ENCODE assay signal across 9 cellular contexts in the genomic region with DNA sequence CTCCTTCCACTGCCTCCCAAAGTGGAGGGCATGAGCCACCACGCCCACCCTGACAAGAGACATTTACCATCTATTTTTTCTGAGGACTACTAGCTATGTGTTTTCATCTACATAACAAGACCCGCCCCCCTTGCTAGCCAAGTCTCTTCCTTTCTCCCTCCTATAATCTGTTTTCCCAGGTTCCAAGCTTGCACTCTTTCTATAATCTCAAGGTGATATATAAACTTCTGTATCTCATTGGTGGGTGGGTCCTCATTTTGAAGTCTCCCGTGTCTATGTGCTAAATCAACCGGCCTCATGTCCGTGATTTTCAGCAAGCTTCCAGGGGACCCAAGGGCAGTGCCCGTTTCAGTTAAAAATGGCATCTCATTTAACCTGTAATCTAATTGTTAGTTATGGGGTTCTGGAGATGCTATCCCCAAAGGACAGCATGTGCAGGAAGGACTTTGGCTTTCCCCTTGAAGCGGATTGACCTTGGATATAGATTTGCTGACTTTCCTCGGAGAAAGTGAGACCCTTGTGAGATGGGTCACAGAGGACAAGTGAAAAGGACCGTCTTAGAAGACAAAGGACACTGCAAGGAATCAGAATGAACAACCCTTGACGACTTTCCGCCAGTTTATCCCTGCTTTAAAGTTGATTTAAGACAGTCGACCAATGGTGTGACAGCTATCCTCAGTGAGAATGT. TPM values are rescaled to one million over a fixed set of nuclear protein-coding genes. Genes with fewer than 3 reads are reported as not detected.
DNase-seq lines count a peak whose midpoint lies in the region; ATAC-seq and TF ChIP-seq lines count a peak whose summit lies in the region.
"Had no signal": no experiment of that assay in that cellular context is flagged by ENCODE, and none has a peak within 500 bp of the region (broad histone marks: within the 10 kb centered on the region; RNA-seq: fewer than 3 reads in every experiment).

No MANE protein-coding gene starts in this region.

- CTCF ChIA-PET in AG04450 (lab: Charles Lee), result interaction anchor here (0.9 to 1.3 kb wide), 2 partner anchors 16 to 71 kb away, joined by 4 to 8 read pairs; no protein-coding TSS in a partner anchor
- CTCF ChIA-PET in Calu3 (lab: Charles Lee), result interaction anchor here (0.8 to 1.6 kb wide), 9 partner anchors 16 to 136 kb away, joined by 3 to 16 read pairs (median 7); a partner anchor contains a TSS

- POLR2A ChIA-PET in AG04450 (lab: Yijun Ruan, JAX), result interaction anchor here (0.6 to 3.6 kb wide), 18 partner anchors 18 to 1673 kb away, joined by 3 to 149 read pairs (median 8); a partner anchor contains a TSS

- intact Hi-C loops in Calu3 (cut with micrococcal nuclease; ENCODE audit: unreplicated experiment), result loop anchor here (1.0 to 10.0 kb wide), 5 partner anchors 51 to 1672 kb away; a partner anchor contains a TSS

- BruUV-seq in Calu3 (replicated peaks; lab: Mats Ljungman, UMichigan), result no TSS peak

- H3K4me1 Mint-ChIP-seq in glutamatergic neuron (ENCODE audit: low read depth, unreplicated experiment) (peaks cover 15% of the 10 kb centered on the region), Calu3 (ENCODE audit: low read depth, unreplicated experiment) (peaks cover 11% of the 10 kb centered on the region)

- H3K27me3 Mint-ChIP-seq in glutamatergic neuron (ENCODE audit: unreplicated experiment), result peaks cover 7% of the 10 kb centered on the region
- H3K27me3 Mint-ChIP-seq in Calu3 (ENCODE audit: unreplicated experiment), result no peaks in the 10 kb centered on the region

- no peak for DNase-seq in AG04450 (ENCODE audit: low read depth, low spot score)
- peak; percentile 41 for DNase-seq in H7
- no peak for DNase-seq in SK-N-MC (ENCODE audit: low read depth, low spot score)
- DNase-seq in glutamatergic neuron, result no peak
- no peak for DNase-seq in Calu3
- DNase-seq in NCI-H1105 (lab: John Stamatoyannopoulos, UW), result no peak
- no peak for DNase-seq in activated effector memory CD4-positive, alpha-beta T cell treated with anti-CD3 and anti-CD28 coated beads, Interleukin-2, amount 50 U/mL, for 16 hours
- DNase-seq: NCI-H446 had no signal

- ATAC-seq in HG02938 (IDR thresholded peaks at IDR 0.05; ENCODE audit: unreplicated experiment), result no peak

- H3K36me3 ChIP-seq in H7 (replicated peaks; ENCODE audit: control insufficient read depth, insufficient read depth, low read length) (no peaks in the 10 kb centered on the region), SK-N-MC (ENCODE audit: insufficient read depth, low read length) (no peaks in the 10 kb centered on the region)

- H3K27ac ChIP-seq in AG04450 (ENCODE audit: low read depth, low read length) (peak overlapping the region; percentile 87), SK-N-MC (peak overlapping the region; percentile 89)

- H3K27ac Mint-ChIP-seq in glutamatergic neuron (ENCODE audit: unreplicated experiment) (peak overlapping the region; percentile 83), Calu3 (ENCODE audit: unreplicated experiment) (no peak overlapping the region)

- H3K9me3 Mint-ChIP-seq in glutamatergic neuron (ENCODE audit: unreplicated experiment) (peaks cover 8% of the 10 kb centered on the region), Calu3 (ENCODE audit: low read depth, unreplicated experiment) (no peaks in the 10 kb centered on the region)

- H3K4me3 ChIP-seq in AG04450 (ENCODE audit: low read depth, low read length) (peak overlapping the region; percentile 67), H7 (ENCODE audit: insufficient read depth, low read depth, low read length) (peak overlapping the region; percentile 65), SK-N-MC (peak overlapping the region; percentile 98)

- TF ChIP-seq CTCF in AG04450 (IDR thresholded peaks at IDR 0.05; ENCODE audit: low read depth, low read length) (no peak), glutamatergic neuron (IDR thresholded peaks at IDR 0.05; ENCODE audit: partially characterized antibody, unreplicated experiment) (no peak), Calu3 (IDR thresholded peaks at IDR 0.05; ENCODE audit: unreplicated experiment) (no peak)

- peak overlapping the region; percentile 92 for H3K4me3 Mint-ChIP-seq in glutamatergic neuron (ENCODE audit: unreplicated experiment)
- no peak overlapping the region for H3K4me3 Mint-ChIP-seq in Calu3 (ENCODE audit: low read depth, unreplicated experiment)

- peak overlapping the region; percentile 76 for H3K9ac ChIP-seq in SK-N-MC (ENCODE audit: insufficient read length)

- H3K36me3 Mint-ChIP-seq in glutamatergic neuron (ENCODE audit: unreplicated experiment) (no peaks in the 10 kb centered on the region), Calu3 (ENCODE audit: insufficient read depth, unreplicated experiment) (no peaks in the 10 kb centered on the region)

- H3K27me3 ChIP-seq in AG04450 (ENCODE audit: control insufficient read depth, insufficient read depth, low read length) (no peaks in the 10 kb centered on the region), H7 (ENCODE audit: control insufficient read depth, insufficient read depth, low read length) (no peaks in the 10 kb centered on the region)

- no peaks in the 10 kb centered on the region for H3K9me3 ChIP-seq in AG04450 (ENCODE audit: control insufficient read depth, insufficient read depth, low read length)
- H3K9me3 ChIP-seq in SK-N-MC (ENCODE audit: low read depth, low read length), result no peaks in the 10 kb centered on the region

RNA-seq across cellular contexts. Expression of gene OR2B2, which starts 22.4 kb away (rescaled TPM):
- not detected in 2 replicates for polyA plus RNA-seq in AG04450 (2011; rRNA removed)
- not detected in 2 replicates for polyA minus RNA-seq in AG04450 (2011; rRNA and poly(A)+ RNA removed)
- not detected in 2 replicates for total RNA-seq in H7 (2014; rRNA removed; shearing (Covaris generic))
- total RNA-seq in glutamatergic neuron (ENCODE audit: unreplicated experiment) (not detected), Calu3 (2022) (not detected in 2 replicates)
